7 cellular contexts compared by ENCODE assay signal in the genomic region with DNA sequence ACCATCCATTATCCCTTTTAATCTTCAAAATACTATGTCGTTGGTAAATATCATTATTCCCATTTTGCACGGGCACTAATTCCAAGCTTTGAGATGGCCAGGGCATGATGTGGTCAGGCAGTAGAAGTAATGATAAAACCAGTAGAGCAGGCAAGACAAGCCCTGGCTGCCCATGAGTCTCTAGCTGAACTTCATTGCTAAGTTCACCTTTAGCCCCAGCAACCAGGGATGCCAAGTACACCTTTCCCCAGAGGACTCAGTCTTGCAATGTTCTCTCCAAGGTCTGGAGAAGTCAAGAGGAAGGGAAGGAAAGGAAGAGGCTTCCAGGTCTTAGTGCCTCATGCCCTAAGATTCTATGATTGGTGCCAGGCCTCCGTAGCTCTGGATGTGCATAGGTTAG.
"Had no signal": no experiment of that assay in that cellular context is flagged by ENCODE, and none has a peak within 500 bp of the region (broad histone marks: within the 10 kb centered on the region; RNA-seq: fewer than 3 reads in every experiment).

No MANE protein-coding gene starts in this region.

- DNase-seq: H9, HCEC 1CT had no signal

- FAIRE-seq: H1, H54, HepG2 had no signal

- H3K27ac Mint-ChIP-seq: GM23338, H9, IgD-negative memory B cell had no signal

- ATAC-seq: GM23338, HepG2 had no signal

- H3K4me1 Mint-ChIP-seq: IgD-negative memory B cell had no signal

- H3K4me3 ChIP-seq: GM23338 had no signal

- H3K4me3 Mint-ChIP-seq: GM23338, H9, IgD-negative memory B cell had no signal

- H3K9me3 Mint-ChIP-seq: GM23338, H9 had no signal
